29 cellular contexts compared by ENCODE assay signal in the genomic region with DNA sequence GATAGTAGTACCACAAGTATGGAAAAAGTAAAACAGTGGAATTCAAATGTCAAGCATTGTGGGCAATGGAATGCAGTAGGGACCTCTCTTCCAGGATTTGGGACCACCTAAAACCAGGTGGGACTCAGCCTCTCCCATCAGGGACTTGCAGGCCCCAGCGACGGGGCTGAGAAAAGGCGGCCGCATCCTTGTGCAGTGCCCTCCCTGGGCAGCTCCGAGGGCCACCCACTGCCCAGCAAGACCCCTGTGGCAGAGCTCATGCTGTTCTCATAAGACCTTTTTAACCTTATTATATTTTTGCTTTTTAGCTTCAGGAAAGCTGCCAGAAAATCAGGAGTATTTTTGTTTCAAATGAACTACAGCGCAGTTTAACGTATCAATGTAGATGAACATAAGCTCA.
"Had no signal": no experiment of that assay in that cellular context is flagged by ENCODE, and none has a peak within 500 bp of the region (broad histone marks: within the 10 kb centered on the region; RNA-seq: fewer than 3 reads in every experiment).

No MANE protein-coding gene starts in this region.

- H3K27me3 Mint-ChIP-seq: activated T-helper 17 cell treated with anti-CD3 and anti-CD28 coated beads, Interleukin-2, amount 50 U/mL, for 72 hours; IgD-negative memory B cell had no signal

- H3K36me3 Mint-ChIP-seq: activated naive CD8-positive, alpha-beta T cell; brain had no signal

- H3K4me1 Mint-ChIP-seq: activated B cell treated with CpG ODN at 0.5 μM for 24 hours; activated CD4-positive, alpha-beta memory T cell treated with anti-CD3 and anti-CD28 coated beads, Interleukin-2, amount 10 ng/mL, durations not matched to agents 7 days and 5 days; activated T-helper 17 cell treated with anti-CD3 and anti-CD28 coated beads, Interleukin-2, amount 50 U/mL, for 72 hours; T-helper 17 cell had no signal

- H3K4me3 ChIP-seq: SJSA1 had no signal

- DNase-seq: activated B cell treated with CpG ODN at 0.5 μM for 24 hours; activated CD4-positive, alpha-beta memory T cell treated with anti-CD3 and anti-CD28 coated beads, Interleukin-2, amount 10 ng/mL, durations not matched to agents 7 days and 5 days; activated CD4-positive, alpha-beta T cell treated with anti-CD3 and anti-CD28 coated beads for 1 hour; activated CD4-positive, alpha-beta T cell treated with anti-CD3 and anti-CD28 coated beads, Interleukin-2, amount 50 U/mL, for 1 hour; activated gamma-delta T cell; activated naive CD4-positive, alpha-beta T cell treated with anti-CD3 and anti-CD28 coated beads for 36 hours; amygdala; KG1; NCI-H1092; NCI-H1417; NCI-H1694; NCI-H2029; NCI-H2107; NCI-H2171 treated with DMSO at 0.1 percent for 48 hours; NCI-H226; NCI-H510A treated with DMSO at 0.1 percent for 48 hours; NCI-H69; NK-92 treated with Interleukin-12 subunit alpha and Interleukin-12 subunit beta, amount 100 ng/mL, for 24 hours; OCI-M1; Right ventricle myocardium superior; RPMI8226; T-helper 17 cell; T-helper 9 cell had no signal

- H3K4me3 Mint-ChIP-seq: activated B cell treated with CpG ODN at 0.5 μM for 24 hours; activated CD4-positive, alpha-beta memory T cell treated with anti-CD3 and anti-CD28 coated beads, Interleukin-2, amount 10 ng/mL, durations not matched to agents 7 days and 5 days; activated naive CD4-positive, alpha-beta T cell treated with anti-CD3 and anti-CD28 coated beads for 36 hours; activated naive CD8-positive, alpha-beta T cell; activated T-helper 17 cell treated with anti-CD3 and anti-CD28 coated beads, Interleukin-2, amount 50 U/mL, for 72 hours; brain; IgD-negative memory B cell; T-helper 17 cell had no signal

- H3K27ac ChIP-seq: SJSA1 had no signal

- H3K9me3 Mint-ChIP-seq: activated B cell treated with CpG ODN at 0.5 μM for 24 hours; activated CD4-positive, alpha-beta memory T cell treated with anti-CD3 and anti-CD28 coated beads, Interleukin-2, amount 10 ng/mL, durations not matched to agents 7 days and 5 days; activated naive CD4-positive, alpha-beta T cell treated with anti-CD3 and anti-CD28 coated beads for 36 hours; activated T-helper 17 cell treated with anti-CD3 and anti-CD28 coated beads, Interleukin-2, amount 50 U/mL, for 72 hours; brain; IgD-negative memory B cell had no signal

- ATAC-seq: activated T-helper 17 cell treated with anti-CD3 and anti-CD28 coated beads, Interleukin-2, amount 50 U/mL, for 72 hours; Panc1; T-helper 17 cell had no signal

- H3K27me3 ChIP-seq: SJSA1 had no signal

- H3K4me1 ChIP-seq: SJSA1 had no signal

- H3K36me3 ChIP-seq: SJSA1 had no signal

- H3K27ac Mint-ChIP-seq: activated B cell treated with CpG ODN at 0.5 μM for 24 hours; activated CD4-positive, alpha-beta memory T cell treated with anti-CD3 and anti-CD28 coated beads, Interleukin-2, amount 10 ng/mL, durations not matched to agents 7 days and 5 days; activated naive CD4-positive, alpha-beta T cell treated with anti-CD3 and anti-CD28 coated beads for 36 hours; activated naive CD8-positive, alpha-beta T cell; activated T-helper 17 cell treated with anti-CD3 and anti-CD28 coated beads, Interleukin-2, amount 50 U/mL, for 72 hours; brain; IgD-negative memory B cell; T-helper 17 cell had no signal

- H3K9me3 ChIP-seq: SJSA1 had no signal
